Comparison of ENCODE assay signal across 18 cellular contexts in genomic region chr15:29978411-29979382, GRCh38.
A peak's percentile ranks its signal among the peaks of the same experiment; 100 is the strongest.
DNase-seq lines count a peak whose midpoint lies in the region; ATAC-seq and TF ChIP-seq lines count a peak whose summit lies in the region.
"Had no signal": no experiment of that assay in that cellular context is flagged by ENCODE, and none has a peak within 500 bp of the region (broad histone marks: within the 10 kb centered on the region; RNA-seq: fewer than 3 reads in every experiment).

No MANE protein-coding gene starts in this region.

- H3K4me1 ChIP-seq in PC-3 (ENCODE audit: insufficient read depth, low read length) = 0 out of 2 replicates have a peak, but pooled peaks cover 6% of the 10 kb centered on the region

- H4K20me1 ChIP-seq in PC-3 (ENCODE audit: low read length) = no peaks in the 10 kb centered on the region

- no peaks in the 10 kb centered on the region for H3F3A ChIP-seq in PC-3 (ENCODE audit: low read length, unreplicated experiment)

- peak overlapping the region; percentile 7; the same call in 1 of the 2 replicates for H3K4me2 ChIP-seq in PC-3 (ENCODE audit: low read length)
- H3K4me2 ChIP-seq: hepatocyte had no signal

- no peaks in the 10 kb centered on the region for H3K9me3 ChIP-seq in PC-3 (ENCODE audit: low read length)

- peak; percentile 58 for DNase-seq in Ammon's horn (ENCODE audit: low spot score)
- DNase-seq in PC-3 = no peak
- peak; percentile 25 for DNase-seq in fibroblast of mammary gland (ENCODE audit: low read depth)
- peak; percentile 84 for DNase-seq in pons (ENCODE audit: low spot score)
- DNase-seq in SK-N-DZ (ENCODE audit: low spot score) = no peak
- no peak for DNase-seq in stimulated activated naive CD8-positive, alpha-beta T cell treated with anti-CD3 and anti-CD28 coated beads, Interleukin-15, Interleukin-2, amounts not matched to agents 100 U/mL and 50 U/mL, for 24 hours
- no peak for DNase-seq in NCI-H187 (lab: John Stamatoyannopoulos, UW)
- DNase-seq: activated CD8-positive, alpha-beta memory T cell treated with anti-CD3 and anti-CD28 coated beads for 24 hours; activated effector memory CD4-positive, alpha-beta T cell treated with anti-CD3 and anti-CD28 coated beads, Interleukin-2, amount 50 U/mL, for 16 hours; AML-193; endodermal cell; left colon; NCI-H345; stimulated activated CD4-positive, alpha-beta T cell treated with anti-CD3 and anti-CD28 coated beads, Interleukin-4, amount 100 ng/mL, for 1 hour had no signal

- H3K9me2 ChIP-seq in PC-3 (replicated peaks; ENCODE audit: low read length) = no peaks in the 10 kb centered on the region

- peak overlapping the region; percentile 42; the same call in 1 of the 2 replicates for H2AFZ ChIP-seq in PC-3 (ENCODE audit: low read length)
- H2AFZ ChIP-seq: hepatocyte had no signal

- CTCF ChIA-PET in PC-3 (lab: Charles Lee) = no interaction called here

- H3K9ac ChIP-seq in PC-3 (ENCODE audit: low read length) = no peak overlapping the region

- intact Hi-C loops in PC-3 (cut with micrococcal nuclease) = loop anchor here (5.0 kb wide), 1 partner anchor 34 kb away; no protein-coding TSS in a partner anchor

- H3K36me3 ChIP-seq in PC-3 (ENCODE audit: low read depth, low read length) = no peaks in the 10 kb centered on the region

- ATAC-seq in PC-3 = no peak
- ATAC-seq in SK-N-SH treated with all-trans-retinoic acid at 6 μM for 48 hours = no peak
- ATAC-seq in stimulated activated naive CD8-positive, alpha-beta T cell treated with anti-CD3 and anti-CD28 coated beads, Interleukin-15, Interleukin-2, amounts not matched to agents 100 U/mL and 50 U/mL, for 24 hours = no peak
- ATAC-seq: left colon; natural killer cell treated with Interleukin-12 subunit alpha and Interleukin-12 subunit beta and Interleukin-15 and Interleukin-18, amount 100 ng/mL, for 72 hours had no signal

- H3K27me3 ChIP-seq in PC-3 (ENCODE audit: low read length) = no peaks in the 10 kb centered on the region
- H3K27me3 ChIP-seq: hepatocyte had no signal

- no peaks in the 10 kb centered on the region for H3K79me2 ChIP-seq in PC-3 (ENCODE audit: low read length)
- H3K79me2 ChIP-seq: hepatocyte had no signal

- POLR2A ChIA-PET in PC-3 (lab: Charles Lee; ENCODE audit: unreplicated experiment) = interaction anchor here (0.6 kb wide), 1 partner anchor 49 kb away, joined by 3 read pairs; no protein-coding TSS in a partner anchor

- TF ChIP-seq CTCF in PC-3 (conservative IDR thresholded peaks at IDR 0.05; ENCODE audit: low read depth, low read length) (no peak), fibroblast of mammary gland (conservative IDR thresholded peaks at IDR 0.05; ENCODE audit: control insufficient read depth, insufficient read depth, low read depth, low read length) (no peak)

- H3K4me3 ChIP-seq in PC-3 (ENCODE audit: low read length) (no peak overlapping the region), fibroblast of mammary gland (ENCODE audit: control insufficient read depth, low read depth, low read length) (no peak overlapping the region)
- H3K4me3 ChIP-seq: hepatocyte had no signal

- H3K27ac ChIP-seq in PC-3 (ENCODE audit: low read length) = no peak overlapping the region
- H3K27ac ChIP-seq: hepatocyte, VCaP had no signal

- no TSS peak for BruUV-seq in PC-3 (replicated peaks; lab: Mats Ljungman, UMichigan)

TF ChIP-seq in SK-N-SH treated with all-trans-retinoic acid at 6 μM for 48 hours, 23 proteins besides CTCF, POLR2A, EP300 and RAD21:
- TF ChIP-seq ZC3H10 (CRISPR knock-in tag; IDR thresholded peaks at IDR 0.05) (no peak), ESRRG (CRISPR knock-in tag; IDR thresholded peaks at IDR 0.05) (no peak), RARB (CRISPR knock-in tag; IDR thresholded peaks at IDR 0.05) (no peak), ISL1 (CRISPR knock-in tag; IDR thresholded peaks at IDR 0.05) (no peak), ZNF565 (CRISPR knock-in tag; conservative IDR thresholded peaks at IDR 0.05; ENCODE audit: low read depth) (no peak), SNAI2 (CRISPR knock-in tag; IDR thresholded peaks at IDR 0.05) (no peak), ZFP3 (CRISPR knock-in tag; IDR thresholded peaks at IDR 0.05) (no peak), ZFP30 (CRISPR knock-in tag; IDR thresholded peaks at IDR 0.05) (no peak), CSRNP3 (CRISPR knock-in tag; IDR thresholded peaks at IDR 0.05) (no peak)
- TF ChIP-seq, protein P1, sequence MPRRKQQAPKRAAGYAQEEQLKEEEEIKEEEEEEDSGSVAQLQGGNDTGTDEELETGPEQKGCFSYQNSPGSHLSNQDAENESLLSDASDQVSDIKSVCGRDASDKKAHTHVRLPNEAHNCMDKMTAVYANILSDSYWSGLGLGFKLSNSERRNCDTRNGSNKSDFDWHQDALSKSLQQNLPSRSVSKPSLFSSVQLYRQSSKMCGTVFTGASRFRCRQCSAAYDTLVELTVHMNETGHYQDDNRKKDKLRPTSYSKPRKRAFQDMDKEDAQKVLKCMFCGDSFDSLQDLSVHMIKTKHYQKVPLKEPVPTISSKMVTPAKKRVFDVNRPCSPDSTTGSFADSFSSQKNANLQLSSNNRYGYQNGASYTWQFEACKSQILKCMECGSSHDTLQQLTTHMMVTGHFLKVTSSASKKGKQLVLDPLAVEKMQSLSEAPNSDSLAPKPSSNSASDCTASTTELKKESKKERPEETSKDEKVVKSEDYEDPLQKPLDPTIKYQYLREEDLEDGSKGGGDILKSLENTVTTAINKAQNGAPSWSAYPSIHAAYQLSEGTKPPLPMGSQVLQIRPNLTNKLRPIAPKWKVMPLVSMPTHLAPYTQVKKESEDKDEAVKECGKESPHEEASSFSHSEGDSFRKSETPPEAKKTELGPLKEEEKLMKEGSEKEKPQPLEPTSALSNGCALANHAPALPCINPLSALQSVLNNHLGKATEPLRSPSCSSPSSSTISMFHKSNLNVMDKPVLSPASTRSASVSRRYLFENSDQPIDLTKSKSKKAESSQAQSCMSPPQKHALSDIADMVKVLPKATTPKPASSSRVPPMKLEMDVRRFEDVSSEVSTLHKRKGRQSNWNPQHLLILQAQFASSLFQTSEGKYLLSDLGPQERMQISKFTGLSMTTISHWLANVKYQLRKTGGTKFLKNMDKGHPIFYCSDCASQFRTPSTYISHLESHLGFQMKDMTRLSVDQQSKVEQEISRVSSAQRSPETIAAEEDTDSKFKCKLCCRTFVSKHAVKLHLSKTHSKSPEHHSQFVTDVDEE (CRISPR knock-in tag; IDR thresholded peaks at IDR 0.05) = no peak
TF ChIP-seq in SK-N-SH treated with all-trans-retinoic acid at 6 μM for 48 hours: peak in this region for 0.

Comparison
In these comparisons a context has a peak if more than half of its experiments do, and no peak if none do; other contexts are left out.
1. DNase-seq: peak in Ammon's horn (single experiment), fibroblast of mammary gland (single experiment) and pons (single experiment); none in PC-3 (single experiment), SK-N-DZ (single experiment), stimulated activated naive CD8-positive, alpha-beta T cell treated with anti-CD3 and anti-CD28 coated beads, Interleukin-15, Interleukin-2, amounts not matched to agents 100 U/mL and 50 U/mL, for 24 hours (single experiment) and NCI-H187 (0 of 2).